In the genomic region with DNA sequence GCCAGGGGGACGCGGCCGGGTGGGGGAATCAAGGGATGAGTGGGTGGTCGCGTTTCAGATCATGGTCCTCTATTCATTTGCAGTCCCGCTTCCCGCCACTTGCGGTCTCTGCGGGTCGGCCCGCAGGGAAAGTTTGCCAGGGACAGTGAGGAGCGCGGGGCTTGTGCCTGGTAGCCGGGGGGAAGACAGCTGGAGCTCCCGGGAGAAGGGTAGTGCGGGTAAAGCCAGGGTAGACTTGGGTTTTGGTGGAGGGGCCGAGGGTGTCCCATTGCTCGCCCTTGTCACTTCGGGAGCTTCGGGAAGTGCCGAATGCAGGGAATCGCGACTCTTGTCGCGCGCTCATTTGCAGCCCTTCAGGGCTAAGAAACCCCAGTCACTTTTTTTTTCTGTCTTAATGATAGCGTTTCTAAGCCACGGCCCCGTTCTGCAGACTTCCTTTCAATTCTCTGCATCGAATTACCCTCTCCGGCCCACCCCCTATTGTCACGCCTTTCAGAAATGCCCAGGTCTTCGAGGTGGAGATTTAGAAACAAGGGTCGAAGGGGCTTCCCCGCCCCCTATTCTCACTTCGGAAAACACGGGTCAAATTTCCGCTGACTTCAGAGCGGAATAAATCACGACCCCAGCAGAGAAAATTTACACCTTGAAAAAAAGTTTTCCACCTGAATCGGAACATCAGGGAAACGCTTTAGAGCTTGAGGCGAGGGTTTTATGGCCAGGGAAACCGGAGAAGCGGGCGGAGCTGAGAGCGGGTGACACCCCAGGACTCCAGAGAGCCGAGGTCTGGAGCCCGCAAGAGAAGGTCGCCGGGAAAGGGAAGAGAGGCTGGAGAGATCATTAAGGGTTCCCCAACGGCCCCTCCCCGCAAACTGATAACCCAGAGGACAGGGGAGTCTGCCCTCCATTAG, we compare ENCODE assay signal across 8 cellular contexts. TPM values are rescaled to one million over a fixed set of nuclear protein-coding genes. Genes with fewer than 3 reads are reported as not detected.
DNase-seq lines count a peak whose midpoint lies in the region; ATAC-seq and TF ChIP-seq lines count a peak whose summit lies in the region.

No MANE protein-coding gene starts in this region.

- peaks cover 3 to 26% of the 10 kb centered on the region in 2 donors for H3K4me1 ChIP-seq in thoracic aorta (ENCODE audit: control insufficient read depth in 1 of 2, low read depth in 2 of 2)

- peaks cover 20% of the 10 kb centered on the region for H3K4me1 Mint-ChIP-seq in T-helper 2 cell treated with Interferon-gamma antibody and Interleukin-4, amounts not matched to agents 5 μg/mL and 100 μg/mL, for 36 hours (ENCODE audit: low read depth)
- peaks cover 15% of the 10 kb centered on the region for H3K4me1 Mint-ChIP-seq in activated T-helper 2 cell treated with anti-CD3 and anti-CD28 coated beads, Interferon-gamma antibody, Interleukin-2, Interleukin-4, amounts not matched to agents 10 μg/mL and 5 μg/mL and 100 μg/mL, durations not matched to agents 14 hours and 24 hours and 36 hours (ENCODE audit: low read depth)

- H3K36me3 Mint-ChIP-seq in T-helper 2 cell treated with Interferon-gamma antibody and Interleukin-4, amounts not matched to agents 5 μg/mL and 100 μg/mL, for 36 hours (ENCODE audit: low read depth) = no peaks in the 10 kb centered on the region
- peaks cover 6% of the 10 kb centered on the region for H3K36me3 Mint-ChIP-seq in activated T-helper 2 cell treated with anti-CD3 and anti-CD28 coated beads, Interferon-gamma antibody, Interleukin-2, Interleukin-4, amounts not matched to agents 10 μg/mL and 5 μg/mL and 100 μg/mL, durations not matched to agents 14 hours and 24 hours and 36 hours (ENCODE audit: low read depth)

- peaks cover 73% of the 10 kb centered on the region for H3K27me3 Mint-ChIP-seq in T-helper 2 cell treated with Interferon-gamma antibody and Interleukin-4, amounts not matched to agents 5 μg/mL and 100 μg/mL, for 36 hours (ENCODE audit: low read depth)
- peaks cover 67% of the 10 kb centered on the region for H3K27me3 Mint-ChIP-seq in activated T-helper 2 cell treated with anti-CD3 and anti-CD28 coated beads, Interferon-gamma antibody, Interleukin-2, Interleukin-4, amounts not matched to agents 10 μg/mL and 5 μg/mL and 100 μg/mL, durations not matched to agents 14 hours and 24 hours and 36 hours (ENCODE audit: low read depth)

- no peak overlapping the region for H3K27ac ChIP-seq in thoracic aorta

- peak; percentile 34 for TF ChIP-seq CTCF in thoracic aorta (IDR thresholded peaks at IDR 0.05)

- H3K4me3 ChIP-seq in thoracic aorta = peak overlapping the region; percentile 83

- no peaks in the 10 kb centered on the region for H3K9me3 Mint-ChIP-seq in T-helper 2 cell treated with Interferon-gamma antibody and Interleukin-4, amounts not matched to agents 5 μg/mL and 100 μg/mL, for 36 hours
- H3K9me3 Mint-ChIP-seq in activated T-helper 2 cell treated with anti-CD3 and anti-CD28 coated beads, Interferon-gamma antibody, Interleukin-2, Interleukin-4, amounts not matched to agents 10 μg/mL and 5 μg/mL and 100 μg/mL, durations not matched to agents 14 hours and 24 hours and 36 hours = no peaks in the 10 kb centered on the region

- H3K9me3 ChIP-seq in thoracic aorta = no peaks in the 10 kb centered on the region

- no peak for DNase-seq in T-helper 2 cell treated with Interferon-gamma antibody and Interleukin-4, amounts not matched to agents 5 μg/mL and 100 μg/mL, for 36 hours (ENCODE audit: low spot score)
- DNase-seq in T-helper 2 cell = no peak
- no peak for DNase-seq in activated T-helper 2 cell treated with anti-CD3 and anti-CD28 coated beads, Interferon-gamma antibody, Interleukin-2, Interleukin-4, amounts not matched to agents 10 μg/mL and 5 μg/mL and 100 μg/mL, durations not matched to agents 14 hours and 24 hours and 36 hours (ENCODE audit: low spot score)
- DNase-seq in islet precursor cell = peak; percentile 64
- no peak for DNase-seq in thoracic aorta (ENCODE audit: low spot score)
- DNase-seq in NCI-H2029 treated with DMSO at 0.1 percent for 48 hours (lab: John Stamatoyannopoulos, UW) = no peak
- DNase-seq in NCI-H226 = no peak
- no peak for DNase-seq in T1000 (lab: John Stamatoyannopoulos, UW)

- no peaks in the 10 kb centered on the region for H3K27me3 ChIP-seq in thoracic aorta (replicated peaks; ENCODE audit: insufficient read depth)

- no peak overlapping the region for H3K27ac Mint-ChIP-seq in T-helper 2 cell treated with Interferon-gamma antibody and Interleukin-4, amounts not matched to agents 5 μg/mL and 100 μg/mL, for 36 hours
- H3K27ac Mint-ChIP-seq in activated T-helper 2 cell treated with anti-CD3 and anti-CD28 coated beads, Interferon-gamma antibody, Interleukin-2, Interleukin-4, amounts not matched to agents 10 μg/mL and 5 μg/mL and 100 μg/mL, durations not matched to agents 14 hours and 24 hours and 36 hours = no peak overlapping the region

- no peaks in the 10 kb centered on the region for H3K36me3 ChIP-seq in thoracic aorta

- no peak for ATAC-seq in thoracic aorta (ENCODE audit: insufficient number of reproducible peaks, low FRiP score, low read depth)

- peak overlapping the region; percentile 77 for H3K4me3 Mint-ChIP-seq in T-helper 2 cell treated with Interferon-gamma antibody and Interleukin-4, amounts not matched to agents 5 μg/mL and 100 μg/mL, for 36 hours
- H3K4me3 Mint-ChIP-seq in activated T-helper 2 cell treated with anti-CD3 and anti-CD28 coated beads, Interferon-gamma antibody, Interleukin-2, Interleukin-4, amounts not matched to agents 10 μg/mL and 5 μg/mL and 100 μg/mL, durations not matched to agents 14 hours and 24 hours and 36 hours (ENCODE audit: low read depth) = peak overlapping the region; percentile 67

- intact Hi-C loops in activated T-helper 2 cell treated with anti-CD3 and anti-CD28 coated beads, Interferon-gamma antibody, Interleukin-2, Interleukin-4, amounts not matched to agents 10 μg/mL and 5 μg/mL and 100 μg/mL, durations not matched to agents 14 hours and 24 hours and 36 hours (cut with micrococcal nuclease) = loop anchor here (5.0 to 10.0 kb wide), 5 partner anchors 114 to 646 kb away; partner anchors contain the start of genes ATP8A1 and BEND4

RNA-seq across cellular contexts. Expression of gene SHISA3, which starts 1.4 kb away (rescaled TPM):
- 0.80 and 1.2 TPM in 2 replicates for total RNA-seq in activated T-helper 2 cell treated with anti-CD3 and anti-CD28 coated beads, Interferon-gamma antibody, Interleukin-2, Interleukin-4, amounts not matched to agents 10 μg/mL and 5 μg/mL and 100 μg/mL, durations not matched to agents 14 hours and 24 hours and 36 hours
- 10 to 100 TPM; 15.0 to 30.1 TPM for total RNA-seq in thoracic aorta
